Comparison of ENCODE assay signal across 8 cellular contexts in genomic region chr19:42268704-42269517, GRCh38. TPM values are rescaled to one million over a fixed set of nuclear protein-coding genes. Genes with fewer than 3 reads are reported as not detected.
DNase-seq lines count a peak whose midpoint lies in the region; ATAC-seq, FAIRE-seq and TF ChIP-seq lines count a peak whose summit lies in the region.

TSS of gene CIC (plus strand) at chr19:42269252. CDS start at chr19:42271784, 2,532 bp downstream.

- no peaks in the 10 kb centered on the region for H3K9me3 ChIP-seq in A549

- DNase-seq in A549 (ENCODE audit: low read depth in 1 of 2, low spot score in 1 of 2) (peak; percentile 100), NCI-H2196 treated with DMSO at 0.1 percent for 48 hours (lab: John Stamatoyannopoulos, UW; ENCODE audit: unreplicated experiment) (peak; percentile 100), T47D (ENCODE audit: low read depth in 1 of 2, low spot score in 1 of 2) (peak; percentile 93 to 100), skeletal muscle cell (ENCODE audit: low read depth) (peak; percentile 100)

- ATAC-seq in A549 (peak; percentile 80 to 93), GM18868 (IDR thresholded peaks at IDR 0.05; ENCODE audit: unreplicated experiment) (peak; percentile 79), HG03139 (IDR thresholded peaks at IDR 0.05; ENCODE audit: unreplicated experiment) (peak; percentile 72)

- H3K4me2 ChIP-seq in A549, result peak within 1 kb of the TSS; percentile 96

- TF ChIP-seq RAD21 in A549 (conservative IDR thresholded peaks at IDR 0.05 in 1 of 2, IDR thresholded peaks at IDR 0.05 in 1 of 2), result no peak

- no peak for TF ChIP-seq POLR2A in A549 (IDR thresholded peaks at IDR 0.05; ENCODE audit: low read length)

- peak within 1 kb of the TSS; percentile 87 to 94 for H3K27ac ChIP-seq in A549
- peak within 1 kb of the TSS; percentile 98 for H3K27ac ChIP-seq in VCaP

- POLR2A ChIA-PET in A549 (lab: Yijun Ruan, JAX), result interaction anchor here (1.0 to 2.8 kb wide), 4 partner anchors 10 to 33 kb away, joined by 5 to 18 read pairs (median 7); partner anchors contain the start of genes GSK3A and PRR19

- WGBS in A549 (ENCODE audit: missing lambda C conversion rate), result 1% methylated on average over 39 of the region's 53 CpGs

- CTCF ChIA-PET in A549 (lab: Yijun Ruan, JAX), result interaction anchor here (0.8 to 14.6 kb wide), 5 partner anchors 12 to 197 kb away, joined by 3 to 373 read pairs (median 21); partner anchors contain the start of gene GSK3A

- peaks cover 28% of the 10 kb centered on the region for H3K4me1 ChIP-seq in A549

- TF ChIP-seq CTCF in A549 (IDR thresholded peaks at IDR 0.05), result no peak
- TF ChIP-seq CTCF in VCaP (conservative IDR thresholded peaks at IDR 0.05), result no peak

- in situ Hi-C loops in T47D (cut with HindIII; ENCODE audit: low pct_unique_long_range_greater_than_20kb, low sequenced_read_pairs), result no loop called here

- no peak; a peak in 1 of 5 replicates for TF ChIP-seq EP300 in A549 (IDR thresholded peaks at IDR 0.05)

- FAIRE-seq in A549 (lab: Jason Lieb, UNC), result peak; percentile 100

- H3K4me3 ChIP-seq in A549 (peak within 1 kb of the TSS; percentile 58), iPS-11a (ENCODE audit: low read depth, low read length) (peak within 1 kb of the TSS; percentile 95), skeletal muscle cell (ENCODE audit: low read depth, low read length) (peak within 1 kb of the TSS; percentile 71)

TF ChIP-seq in A549, 52 proteins besides CTCF, POLR2A, EP300 and RAD21:
- no peak for TF ChIP-seq BHLHE40 (IDR thresholded peaks at IDR 0.05; ENCODE audit: low read depth, low read length)
- peak; percentile 83; the same call in 1 of the 2 replicates for TF ChIP-seq RFX5 (IDR thresholded peaks at IDR 0.05)
- TF ChIP-seq, protein P1, sequence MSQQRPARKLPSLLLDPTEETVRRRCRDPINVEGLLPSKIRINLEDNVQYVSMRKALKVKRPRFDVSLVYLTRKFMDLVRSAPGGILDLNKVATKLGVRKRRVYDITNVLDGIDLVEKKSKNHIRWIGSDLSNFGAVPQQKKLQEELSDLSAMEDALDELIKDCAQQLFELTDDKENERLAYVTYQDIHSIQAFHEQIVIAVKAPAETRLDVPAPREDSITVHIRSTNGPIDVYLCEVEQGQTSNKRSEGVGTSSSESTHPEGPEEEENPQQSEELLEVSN (IDR thresholded peaks at IDR 0.05; ENCODE audit: borderline replicate concordance, low read depth), result peak; percentile 25; the same call in 1 of the 2 replicates
- TF ChIP-seq, protein P2, sequence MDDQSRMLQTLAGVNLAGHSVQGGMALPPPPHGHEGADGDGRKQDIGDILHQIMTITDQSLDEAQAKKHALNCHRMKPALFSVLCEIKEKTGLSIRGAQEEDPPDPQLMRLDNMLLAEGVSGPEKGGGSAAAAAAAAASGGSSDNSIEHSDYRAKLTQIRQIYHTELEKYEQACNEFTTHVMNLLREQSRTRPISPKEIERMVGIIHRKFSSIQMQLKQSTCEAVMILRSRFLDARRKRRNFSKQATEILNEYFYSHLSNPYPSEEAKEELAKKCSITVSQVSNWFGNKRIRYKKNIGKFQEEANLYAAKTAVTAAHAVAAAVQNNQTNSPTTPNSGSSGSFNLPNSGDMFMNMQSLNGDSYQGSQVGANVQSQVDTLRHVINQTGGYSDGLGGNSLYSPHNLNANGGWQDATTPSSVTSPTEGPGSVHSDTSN (IDR thresholded peaks at IDR 0.05), result peak; percentile 100
- no peak for TF ChIP-seq FOXS1 (CRISPR knock-in tag; IDR thresholded peaks at IDR 0.05)
- TF ChIP-seq CHD2 (IDR thresholded peaks at IDR 0.05; ENCODE audit: low read length, partially characterized antibody), result peak; percentile 62
TF ChIP-seq in A549: peak in this region for 4.

RNA-seq across cellular contexts. Expression of gene CIC, which starts in this region (rescaled TPM):
- polyA plus RNA-seq in A549 (2011; rRNA removed) (7.2 and 7.7 TPM in 2 replicates), A549 (2017; fragmentation: RNase III; extraction: RNeasy Plus Mini Kit Qiagen cat#74134 plus additional on column Dnase treatment) (46.8 to 56.4 TPM (median 53.1 TPM) in 3 replicates)
- 26.8 and 35.8 TPM in 2 replicates for polyA plus RNA-seq in A549 (2012; cell fraction: cytosol; rRNA removed)
- polyA plus RNA-seq in A549 (2012; cell fraction: nucleus; rRNA removed), result 69.9 and 100.0 TPM in 2 replicates
- polyA minus RNA-seq in A549 (2011; rRNA and poly(A)+ RNA removed), result 7.0 and 11.0 TPM in 2 replicates

Comparison
In these comparisons a context has a peak if more than half of its experiments do, and no peak if none do; other contexts are left out.
1. Peak in every context shown above with its lines: DNase-seq, ATAC-seq, H3K4me3 ChIP-seq and H3K27ac ChIP-seq.